ENCODE assay signal across 8 cellular contexts in the genomic region with DNA sequence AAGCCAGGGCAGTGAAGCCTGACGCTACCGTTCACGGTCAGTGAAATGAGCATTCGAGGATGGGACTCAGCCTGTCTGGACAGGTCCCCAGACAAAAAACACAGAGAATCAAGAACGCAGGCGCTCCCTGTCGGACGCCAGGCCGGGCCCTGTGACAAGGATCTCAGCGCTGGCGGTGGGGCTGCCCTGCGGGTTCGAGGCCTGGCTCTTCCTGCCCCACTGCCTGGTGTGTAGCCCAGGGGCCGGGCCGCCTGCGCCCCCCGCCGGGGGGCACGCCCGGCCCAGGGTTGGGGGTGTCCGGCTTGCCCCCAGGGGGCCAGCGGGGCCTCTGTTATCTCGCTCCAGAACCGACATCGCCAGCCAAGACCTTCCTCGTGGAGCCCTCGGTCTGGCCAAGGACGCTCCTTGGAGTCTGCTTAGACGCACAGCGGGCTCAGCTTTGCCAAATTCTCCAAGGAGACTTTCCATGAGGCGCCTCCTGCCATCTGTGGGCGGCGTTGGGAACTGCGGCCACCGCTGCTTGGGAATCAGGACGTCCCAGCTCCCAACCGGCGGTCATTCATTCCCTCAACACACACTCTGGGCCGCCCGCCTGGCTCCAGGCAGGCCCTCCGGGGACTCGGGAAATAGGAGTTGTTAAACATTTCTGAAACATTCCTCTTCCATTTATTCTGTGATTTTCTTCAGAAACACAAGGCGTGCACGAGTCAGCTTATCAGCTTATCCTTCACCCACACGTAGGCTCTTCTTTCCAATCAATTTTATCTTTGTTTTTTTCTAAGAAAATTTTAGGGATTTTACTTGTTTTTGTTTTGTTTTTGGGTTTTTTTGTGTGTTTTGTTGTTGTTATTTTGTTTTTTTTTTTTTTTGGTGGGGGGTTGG. TPM values are rescaled to one million over a fixed set of nuclear protein-coding genes. Genes with fewer than 3 reads are reported as not detected.
DNase-seq lines count a peak whose midpoint lies in the region; ATAC-seq and TF ChIP-seq lines count a peak whose summit lies in the region.

No MANE protein-coding gene starts in this region.

- H3K9me3 Mint-ChIP-seq in chondrocyte (ENCODE audit: low read depth), result no peaks in the 10 kb centered on the region

- no peak for TF ChIP-seq POLR2A in testis (IDR thresholded peaks at IDR 0.05)

- no peaks in the 10 kb centered on the region for H3K9me3 ChIP-seq in testis

- no peaks in the 10 kb centered on the region for H3K36me3 ChIP-seq in testis (ENCODE audit: low read depth, missing control alignments)

- DNase-seq in C1 segment of cervical spinal cord (lab: John Stamatoyannopoulos, UW) (peak; percentile 6 to 69 (median 28)), GM13977 (ENCODE audit: low spot score) (no peak), NCI-H510A (lab: John Stamatoyannopoulos, UW) (peak; percentile 60), chondrocyte (ENCODE audit: low spot score) (no peak), kidney tubule cell (ENCODE audit: low spot score) (peak; percentile 87), testis (peak; percentile 90), T-helper 1 cell (no peak)

- no peak for ATAC-seq in GM19395 (IDR thresholded peaks at IDR 0.05; ENCODE audit: unreplicated experiment)

- peak overlapping the region; percentile 77 for H3K27ac Mint-ChIP-seq in chondrocyte (ENCODE audit: unreplicated experiment)

- WGBS in testis, 2 donors, result 11 to 16% methylated on average over 25 to 38 of the region's 45 CpGs

- intact Hi-C loops in testis (cut with DNase I; ENCODE audit: low total_unique reads), result loop anchor here (5.0 to 10.0 kb wide), 2 partner anchors 166 to 493 kb away; no protein-coding TSS in a partner anchor

- peak overlapping the region in 1 of 2 donors; percentile 15 for H3K4me3 ChIP-seq in testis

- no peaks in the 10 kb centered on the region for H3K27me3 ChIP-seq in testis

- no peaks in the 10 kb centered on the region for H3K4me1 ChIP-seq in testis

- no peak overlapping the region for H3K27ac ChIP-seq in testis

- H3K4me1 Mint-ChIP-seq in chondrocyte (ENCODE audit: low read depth), result peaks cover 22% of the 10 kb centered on the region

- peak; percentile 15 for TF ChIP-seq CTCF in GM13977 (IDR thresholded peaks at IDR 0.05; ENCODE audit: extremely low read depth, insufficient read depth, missing control alignments)
- peak; percentile 98 for TF ChIP-seq CTCF in chondrocyte (IDR thresholded peaks at IDR 0.05)
- TF ChIP-seq CTCF in testis (IDR thresholded peaks at IDR 0.05), result peak; percentile 67 to 87 (median 82)

- peaks cover 8% of the 10 kb centered on the region for H3K27me3 Mint-ChIP-seq in chondrocyte (ENCODE audit: low read depth)

- no peaks in the 10 kb centered on the region for H3K36me3 Mint-ChIP-seq in chondrocyte (ENCODE audit: low read depth)

- in situ Hi-C loops in GM13977 (cut with MboI; ENCODE audit: low pct_unique_long_range_greater_than_20kb, low sequenced_read_pairs, unreplicated experiment), result no loop called here

- peak overlapping the region; percentile 52 for H3K4me3 Mint-ChIP-seq in chondrocyte (ENCODE audit: unreplicated experiment)

RNA-seq across cellular contexts. Expression of gene RIPK4, which starts 11.3 kb away (rescaled TPM):
- 6.1 to 11.3 TPM (median 11.1 TPM) in 3 replicates for total RNA-seq in chondrocyte
- 10 to 100 TPM in 1 of 2 donors, 1 to 10 TPM in 1; 5.9 to 10.2 TPM for total RNA-seq in testis
- 3.9 TPM for polyA plus RNA-seq in testis (ENCODE audit: insufficient read depth, low read depth, low replicate concordance)

Comparison
In these comparisons a context has a peak if more than half of its experiments do, and no peak if none do; other contexts are left out.
1. DNase-seq: peak in C1 segment of cervical spinal cord (14 of 14), NCI-H510A (single experiment), kidney tubule cell (single experiment) and testis (single experiment); none in GM13977 (single experiment), chondrocyte (single experiment) and T-helper 1 cell (0 of 5).
2. CTCF ChIP-seq: peak in every context shown above with its lines; median percentile 98 in chondrocyte; 82 in testis; 15 in GM13977.